29 cellular contexts compared by ENCODE assay signal in genomic region chr4:89419121-89419695, GRCh38.
"Had no signal": no experiment of that assay in that cellular context is flagged by ENCODE, and none has a peak within 500 bp of the region (broad histone marks: within the 10 kb centered on the region; RNA-seq: fewer than 3 reads in every experiment).

No MANE protein-coding gene starts in this region.

- H3K27ac Mint-ChIP-seq: immature natural killer cell; mesothelial cell of epicardium; naive B cell; natural killer cell; nephron progenitor cell; progenitor cell of endocrine pancreas; stimulated activated memory B cell treated with anti-CD40 and anti-IgM and Interleukin-4, amounts not matched to agents 10 μg/mL and 1 μg/mL and 100 μg/mL, for 72 hours; stimulated activated naive CD8-positive, alpha-beta T cell treated with anti-CD3 and anti-CD28 coated beads, Interleukin-15, amount 100 ng/mL, for 72 hours; type B pancreatic cell had no signal

- H3K4me2 ChIP-seq: hepatocyte, smooth muscle cell had no signal

- H3K27me3 ChIP-seq: hepatocyte, left lung, right atrium auricular region, right lobe of liver, tibial nerve, uterus had no signal

- ATAC-seq: left colon; left lung; lower lobe of right lung; natural killer cell; right lobe of liver; stimulated activated memory B cell treated with anti-CD40 and anti-IgM and Interleukin-4, amounts not matched to agents 10 μg/mL and 1 μg/mL and 100 μg/mL, for 72 hours; stimulated activated naive CD8-positive, alpha-beta T cell treated with anti-CD3 and anti-CD28 coated beads, Interleukin-15, amount 100 ng/mL, for 72 hours had no signal

- H3K9me3 ChIP-seq: left lung, lower lobe of right lung, right atrium auricular region, right lobe of liver, tibial nerve, uterus had no signal

- H3K4me3 ChIP-seq: hepatocyte, left lung, lower lobe of right lung, right atrium auricular region, right lobe of liver, smooth muscle cell, tibial nerve, uterus had no signal

- H3K36me3 Mint-ChIP-seq: immature natural killer cell; mesothelial cell of epicardium; naive B cell; natural killer cell; stimulated activated memory B cell treated with anti-CD40 and anti-IgM and Interleukin-4, amounts not matched to agents 10 μg/mL and 1 μg/mL and 100 μg/mL, for 72 hours; type B pancreatic cell had no signal

- H3K9ac ChIP-seq: parathyroid adenoma had no signal

- H3K4me1 ChIP-seq: left lung, lower lobe of right lung, parathyroid adenoma, right atrium auricular region, right lobe of liver, uterus had no signal

- H3K79me2 ChIP-seq: hepatocyte, parathyroid adenoma had no signal

- H3K27ac ChIP-seq: hepatocyte, left lung, lower lobe of right lung, parathyroid adenoma, right atrium auricular region, right lobe of liver, tibial nerve, uterus had no signal

- H3K27me3 Mint-ChIP-seq: naive B cell; progenitor cell of endocrine pancreas; stimulated activated memory B cell treated with anti-CD40 and anti-IgM and Interleukin-4, amounts not matched to agents 10 μg/mL and 1 μg/mL and 100 μg/mL, for 72 hours; stimulated activated naive CD8-positive, alpha-beta T cell treated with anti-CD3 and anti-CD28 coated beads, Interleukin-15, amount 100 ng/mL, for 72 hours had no signal

- DNase-seq: immature natural killer cell; kidney; left colon; left lung; lower lobe of right lung; mammary epithelial cell; mesenchymal stem cell; naive B cell; natural killer cell; nephron progenitor cell; occipital lobe; right lobe of liver; stimulated activated CD4-positive, alpha-beta T cell treated with anti-CD3 and anti-CD28 coated beads, Interleukin-1b, Interleukin-23, amount 100 ng/mL, for 48 hours; stimulated activated CD4-positive, alpha-beta T cell treated with anti-CD3 and anti-CD28 coated beads, Interleukin-2, amount 100 ng/mL, for 48 hours; stimulated activated CD4-positive, alpha-beta T cell treated with anti-CD3 and anti-CD28 coated beads, Interleukin-4, amount 100 ng/mL, for 4 hours; stimulated activated CD8-positive, alpha-beta memory T cell treated with anti-CD3 and anti-CD28 coated beads, Interleukin-4, amount 100 ng/mL, for 48 hours; stimulated activated naive CD4-positive, alpha-beta T cell treated with Interleukin-2 at 50 U/mL for 16 hours; stimulated activated naive CD8-positive, alpha-beta T cell treated with anti-CD3 and anti-CD28 coated beads, Interleukin-15, amount 100 ng/mL, for 72 hours; substantia nigra; uterus had no signal

- H3K4me1 Mint-ChIP-seq: immature natural killer cell; naive B cell; natural killer cell; nephron progenitor cell; stimulated activated memory B cell treated with anti-CD40 and anti-IgM and Interleukin-4, amounts not matched to agents 10 μg/mL and 1 μg/mL and 100 μg/mL, for 72 hours had no signal

- H3K4me3 Mint-ChIP-seq: immature natural killer cell; mesothelial cell of epicardium; naive B cell; natural killer cell; nephron progenitor cell; stimulated activated memory B cell treated with anti-CD40 and anti-IgM and Interleukin-4, amounts not matched to agents 10 μg/mL and 1 μg/mL and 100 μg/mL, for 72 hours; stimulated activated naive CD8-positive, alpha-beta T cell treated with anti-CD3 and anti-CD28 coated beads, Interleukin-15, amount 100 ng/mL, for 72 hours; type B pancreatic cell had no signal

- H3K36me3 ChIP-seq: left lung, lower lobe of right lung, right atrium auricular region, right lobe of liver, tibial nerve, uterus had no signal

- H3K9me3 Mint-ChIP-seq: immature natural killer cell; mesothelial cell of epicardium; natural killer cell; nephron progenitor cell; stimulated activated naive CD8-positive, alpha-beta T cell treated with anti-CD3 and anti-CD28 coated beads, Interleukin-15, amount 100 ng/mL, for 72 hours; type B pancreatic cell had no signal

- H2AFZ ChIP-seq: hepatocyte, parathyroid adenoma had no signal
